8 cellular contexts compared by ENCODE assay signal in the genomic region with DNA sequence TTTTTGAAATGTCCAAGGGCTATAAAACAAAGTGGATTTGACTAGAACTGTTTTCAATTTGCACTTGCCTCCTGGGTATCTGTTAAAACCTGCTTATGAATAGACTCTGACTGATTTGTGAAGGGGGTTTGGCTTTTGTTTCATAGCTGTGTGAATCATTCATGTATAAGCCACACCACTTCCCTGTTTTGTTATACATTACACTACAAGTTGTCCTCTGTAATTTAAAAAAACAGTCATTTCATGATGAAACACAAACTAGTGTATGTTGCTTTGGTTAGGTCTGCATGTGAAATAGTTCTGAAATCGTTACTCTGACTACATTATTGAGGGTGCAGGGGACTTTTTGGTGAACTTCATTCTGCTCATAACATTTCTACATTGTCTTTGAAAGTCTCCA.
A peak's percentile ranks its signal among the peaks of the same experiment; 100 is the strongest.
DNase-seq lines count a peak whose midpoint lies in the region; ATAC-seq and TF ChIP-seq lines count a peak whose summit lies in the region.

No MANE protein-coding gene starts in this region.

- ATAC-seq in HG02970 (IDR thresholded peaks at IDR 0.05; ENCODE audit: low FRiP score, unreplicated experiment): peak; percentile 95

- DNase-seq in NCI-H1436 (lab: John Stamatoyannopoulos, UW): peak; percentile 49
- DNase-seq in NCI-H1436 treated with DMSO at 0.1 percent for 48 hours (lab: John Stamatoyannopoulos, UW): no peak
- peak; percentile 15 for DNase-seq in NCI-H345 treated with DMSO at 0.1 percent for 48 hours (lab: John Stamatoyannopoulos, UW; ENCODE audit: unreplicated experiment)
- DNase-seq in smooth muscle cell (lab: John Stamatoyannopoulos, UW; ENCODE audit: unreplicated experiment): no peak
- DNase-seq in OCI-LY7 (ENCODE audit: low spot score): no peak
- no peak for DNase-seq in activated naive CD4-positive, alpha-beta T cell (lab: John Stamatoyannopoulos, UW)
- no peak for DNase-seq in retina

- WGBS in smooth muscle cell (ENCODE audit: low lambda C conversion rate): 50% methylated on average over 1 of the region's 1 CpG

- H3K4me3 ChIP-seq in smooth muscle cell: no peak overlapping the region
- H3K4me3 ChIP-seq in OCI-LY7 (ENCODE audit: low read depth, low read length, poor library complexity, severe bottlenecking): no peak overlapping the region

- H3K36me3 ChIP-seq in smooth muscle cell (ENCODE audit: low read depth) (no peaks in the 10 kb centered on the region), OCI-LY7 (ENCODE audit: insufficient read depth, low read length) (no peaks in the 10 kb centered on the region)

- H2AFZ ChIP-seq in smooth muscle cell (ENCODE audit: low read depth) (no peak overlapping the region), OCI-LY7 (ENCODE audit: low read length) (no peak overlapping the region)

- POLR2A ChIA-PET in OCI-LY7 (lab: Charles Lee): interaction anchor here (1.2 kb wide), 1 partner anchor 8 kb away, joined by 4 read pairs; no protein-coding TSS in a partner anchor

- H4K20me1 ChIP-seq in smooth muscle cell (ENCODE audit: low read depth) (no peaks in the 10 kb centered on the region), OCI-LY7 (ENCODE audit: insufficient read depth, low read length) (no peaks in the 10 kb centered on the region)

- intact Hi-C loops in OCI-LY7 (cut with micrococcal nuclease; ENCODE audit: unreplicated experiment): no loop called here

- TF ChIP-seq CTCF in smooth muscle cell (IDR thresholded peaks at IDR 0.05; ENCODE audit: borderline replicate concordance, insufficient read depth, poor library complexity, severe bottlenecking) (no peak), OCI-LY7 (conservative IDR thresholded peaks at IDR 0.05; ENCODE audit: low read length) (no peak)

- H3F3A ChIP-seq in smooth muscle cell (ENCODE audit: low read depth): no peaks in the 10 kb centered on the region

- H3K9ac ChIP-seq in smooth muscle cell (ENCODE audit: low read depth): no peak overlapping the region

- CTCF ChIA-PET in OCI-LY7 (lab: Charles Lee; ENCODE audit: unreplicated experiment): no interaction called here

- H3K9me2 ChIP-seq in OCI-LY7 (ENCODE audit: insufficient read depth, low read length): no peaks in the 10 kb centered on the region

- H3K4me1 ChIP-seq in smooth muscle cell (ENCODE audit: low read depth) (no peaks in the 10 kb centered on the region), OCI-LY7 (ENCODE audit: insufficient read depth, low read length, poor library complexity, severe bottlenecking) (no peaks in the 10 kb centered on the region)

- peak overlapping the region; percentile 30 for H3K27ac ChIP-seq in smooth muscle cell (ENCODE audit: low read depth)
- H3K27ac ChIP-seq in OCI-LY7 (ENCODE audit: low read depth, low read length, poor library complexity, severe bottlenecking): no peak overlapping the region

- H3K79me2 ChIP-seq in smooth muscle cell (ENCODE audit: low read depth) (no peaks in the 10 kb centered on the region), OCI-LY7 (ENCODE audit: insufficient read depth, low read depth, low read length) (no peaks in the 10 kb centered on the region)

- peaks cover 24% of the 10 kb centered on the region for H3K27me3 ChIP-seq in smooth muscle cell (ENCODE audit: low read depth)

- H3K4me2 ChIP-seq in smooth muscle cell (no peak overlapping the region), OCI-LY7 (ENCODE audit: low read length) (no peak overlapping the region)

- no peaks in the 10 kb centered on the region for H3K9me3 ChIP-seq in smooth muscle cell (replicated peaks; ENCODE audit: low read depth)
- no peaks in the 10 kb centered on the region for H3K9me3 ChIP-seq in OCI-LY7 (ENCODE audit: low read length)

- BruUV-seq in OCI-LY7 (replicated peaks; lab: Mats Ljungman, UMichigan): no TSS peak

Comparison
In these comparisons a context has a peak if more than half of its experiments do, and no peak if none do; other contexts are left out.
1. DNase-seq: peak in NCI-H1436 (single experiment) and NCI-H345 treated with DMSO at 0.1 percent for 48 hours (single experiment); none in NCI-H1436 treated with DMSO at 0.1 percent for 48 hours (single experiment), smooth muscle cell (single experiment), OCI-LY7 (single experiment), activated naive CD4-positive, alpha-beta T cell (0 of 4) and retina (single experiment).